ENCODE assay signal across 11 cellular contexts in the genomic region with DNA sequence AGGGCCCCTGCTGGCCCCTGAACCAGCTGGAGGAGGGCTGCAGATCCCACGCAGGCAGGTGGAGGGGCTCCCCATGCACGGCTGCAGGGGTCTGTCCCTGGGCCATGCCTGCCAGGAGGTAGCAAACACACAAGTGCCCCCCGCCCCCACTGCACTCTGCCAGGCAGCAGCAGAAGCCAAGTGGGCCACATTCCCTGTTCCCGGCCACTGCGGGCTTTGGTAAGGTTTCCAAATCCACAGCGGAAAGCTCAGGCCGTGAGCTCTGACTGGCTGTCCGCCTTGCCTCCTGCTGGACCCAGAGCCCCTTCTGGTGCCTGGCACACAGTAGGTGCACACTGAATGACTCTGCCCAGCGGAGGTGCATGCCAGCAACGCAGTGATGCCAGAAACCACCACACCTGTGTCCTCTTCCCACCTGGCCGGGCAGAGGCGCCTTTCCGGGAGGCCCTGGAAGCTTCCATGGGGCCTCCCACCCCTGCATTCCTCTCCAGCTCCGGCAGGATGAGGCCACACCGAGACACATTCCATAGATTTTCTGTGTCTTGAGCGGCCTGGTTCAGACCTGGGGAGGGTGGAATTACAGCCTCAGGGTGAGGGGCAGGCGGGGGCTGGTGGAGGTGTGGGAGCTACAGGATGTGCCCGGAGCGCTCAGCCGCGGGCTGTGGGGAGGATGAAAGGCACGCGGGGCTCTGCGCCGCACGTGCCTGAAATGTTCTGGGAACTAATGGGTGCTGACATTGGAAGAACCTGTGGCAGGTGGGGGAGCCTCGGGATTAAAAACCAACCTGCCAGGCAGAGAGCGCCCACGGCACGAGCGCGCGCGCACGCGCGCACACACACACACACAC.
DNase-seq lines count a peak whose midpoint lies in the region; ATAC-seq and TF ChIP-seq lines count a peak whose summit lies in the region.
"Had no signal": no experiment of that assay in that cellular context is flagged by ENCODE, and none has a peak within 500 bp of the region (broad histone marks: within the 10 kb centered on the region; RNA-seq: fewer than 3 reads in every experiment).

No MANE protein-coding gene starts in this region.

- H3K4me2 ChIP-seq in BLaER1 = peak overlapping the region; percentile 77

- H3K4me3 Mint-ChIP-seq in activated T-cell treated with anti-CD3 and anti-CD28 coated beads, Interleukin-2, amount 50 U/mL, for 72 hours = no peak overlapping the region
- H3K4me3 Mint-ChIP-seq: CD4-positive, alpha-beta memory T cell; effector memory CD8-positive, alpha-beta T cell had no signal

- peaks cover 0 to 2% of the 10 kb centered on the region in 2 donors for H3K36me3 Mint-ChIP-seq in activated T-cell treated with anti-CD3 and anti-CD28 coated beads, Interleukin-2, amount 50 U/mL, for 72 hours (ENCODE audit: insufficient read depth in 2 of 2)

- H3K27me3 ChIP-seq in BLaER1 (no peaks in the 10 kb centered on the region), esophagus squamous epithelium (no peaks in the 10 kb centered on the region)
- H3K27me3 ChIP-seq: Peyer's patch had no signal

- POLR2A ChIA-PET in RWPE1 (lab: Yijun Ruan, JAX; ENCODE audit: low non-redundant PET) = interaction anchor here (0.7 kb wide), 2 partner anchors 12 to 67 kb away, joined by 3 to 6 read pairs; partner anchors contain the start of gene NCOR2

- H3K27me3 Mint-ChIP-seq in activated T-cell treated with anti-CD3 and anti-CD28 coated beads, Interleukin-2, amount 50 U/mL, for 72 hours (ENCODE audit: low read depth) = no peaks in the 10 kb centered on the region
- H3K27me3 Mint-ChIP-seq: CD4-positive, alpha-beta memory T cell; effector memory CD8-positive, alpha-beta T cell had no signal

- H3K4me1 ChIP-seq in BLaER1 (peaks cover 97% of the 10 kb centered on the region), esophagus squamous epithelium (peaks cover 29 to 98% (median 51%) of the 10 kb centered on the region in 3 donors)

- no peak overlapping the region for H3K9ac ChIP-seq in BLaER1

- no peak overlapping the region for H3K27ac Mint-ChIP-seq in activated T-cell treated with anti-CD3 and anti-CD28 coated beads, Interleukin-2, amount 50 U/mL, for 72 hours

- no peak overlapping the region for H3K4me3 ChIP-seq in BLaER1
- H3K4me3 ChIP-seq in esophagus squamous epithelium = no peak overlapping the region
- H3K4me3 ChIP-seq: Peyer's patch had no signal

- no peak for TF ChIP-seq POLR2A in esophagus squamous epithelium (IDR thresholded peaks at IDR 0.05)

- no peak overlapping the region for H3K27ac ChIP-seq in BLaER1
- peak overlapping the region; percentile 84 for H3K27ac ChIP-seq in RWPE1
- H3K27ac ChIP-seq in esophagus squamous epithelium = peak overlapping the region in 3 of 4 donors; percentile 4 to 68 (median 26)

- H4K20me1 ChIP-seq in BLaER1 = peaks cover 100% of the 10 kb centered on the region

- peaks cover 13% of the 10 kb centered on the region; the same call in 1 of the 2 replicates for H3K36me3 ChIP-seq in BLaER1
- peaks cover 0 to 2% (median 0%) of the 10 kb centered on the region in 3 donors for H3K36me3 ChIP-seq in esophagus squamous epithelium
- H3K36me3 ChIP-seq: Peyer's patch had no signal

- H3K9me3 ChIP-seq in BLaER1 (no peaks in the 10 kb centered on the region), esophagus squamous epithelium (no peaks in the 10 kb centered on the region)
- H3K9me3 ChIP-seq: Peyer's patch had no signal

- TF ChIP-seq CTCF in RWPE1 (conservative IDR thresholded peaks at IDR 0.05; ENCODE audit: low read depth) = no peak
- no peak for TF ChIP-seq CTCF in esophagus squamous epithelium (IDR thresholded peaks at IDR 0.05)
- TF ChIP-seq CTCF in omental fat pad (IDR thresholded peaks at IDR 0.05) = no peak

- intact Hi-C loops in esophagus squamous epithelium (cut with DNase I) = no loop called here

- CTCF ChIA-PET in RWPE1 (lab: Yijun Ruan, JAX) = interaction anchor here (0.6 to 1.2 kb wide), 3 partner anchors 12 to 207 kb away, joined by 3 read pairs; no protein-coding TSS in a partner anchor

- H3K4me1 Mint-ChIP-seq in activated T-cell treated with anti-CD3 and anti-CD28 coated beads, Interleukin-2, amount 50 U/mL, for 72 hours (ENCODE audit: low read depth) = peaks cover 25% of the 10 kb centered on the region

- DNase-seq in RWPE1 (ENCODE audit: low spot score) (peak; percentile 85), esophagus squamous epithelium (lab: John Stamatoyannopoulos, UW) (no peak), omental fat pad (ENCODE audit: low spot score) (no peak), NCI-H1105 treated with DMSO at 0.1 percent for 48 hours (lab: John Stamatoyannopoulos, UW) (no peak)
- no peak for DNase-seq in activated T-cell treated with anti-CD3 and anti-CD28 coated beads, Interleukin-2, amount 50 U/mL, for 72 hours
- DNase-seq: CD4-positive, alpha-beta memory T cell; effector memory CD8-positive, alpha-beta T cell; Peyer's patch had no signal

- 41 to 45% methylated on average over 10 to 14 of the region's 37 CpGs for WGBS in esophagus squamous epithelium, 2 donors

- ATAC-seq in omental fat pad (ENCODE audit: low FRiP score) (peak; percentile 12), GM21423 (IDR thresholded peaks at IDR 0.05; ENCODE audit: unreplicated experiment) (no peak), HG03139 (IDR thresholded peaks at IDR 0.05; ENCODE audit: unreplicated experiment) (no peak)
- no peak for ATAC-seq in activated T-cell treated with anti-CD3 and anti-CD28 coated beads, Interleukin-2, amount 50 U/mL, for 72 hours (replicated peaks in 1 of 2)
- ATAC-seq: effector memory CD8-positive, alpha-beta T cell had no signal

- no peaks in the 10 kb centered on the region for H3K9me3 Mint-ChIP-seq in activated T-cell treated with anti-CD3 and anti-CD28 coated beads, Interleukin-2, amount 50 U/mL, for 72 hours
- H3K9me3 Mint-ChIP-seq: CD4-positive, alpha-beta memory T cell; effector memory CD8-positive, alpha-beta T cell had no signal
